Comparison of ENCODE assay signal across 1 cellular context in the genomic region with DNA sequence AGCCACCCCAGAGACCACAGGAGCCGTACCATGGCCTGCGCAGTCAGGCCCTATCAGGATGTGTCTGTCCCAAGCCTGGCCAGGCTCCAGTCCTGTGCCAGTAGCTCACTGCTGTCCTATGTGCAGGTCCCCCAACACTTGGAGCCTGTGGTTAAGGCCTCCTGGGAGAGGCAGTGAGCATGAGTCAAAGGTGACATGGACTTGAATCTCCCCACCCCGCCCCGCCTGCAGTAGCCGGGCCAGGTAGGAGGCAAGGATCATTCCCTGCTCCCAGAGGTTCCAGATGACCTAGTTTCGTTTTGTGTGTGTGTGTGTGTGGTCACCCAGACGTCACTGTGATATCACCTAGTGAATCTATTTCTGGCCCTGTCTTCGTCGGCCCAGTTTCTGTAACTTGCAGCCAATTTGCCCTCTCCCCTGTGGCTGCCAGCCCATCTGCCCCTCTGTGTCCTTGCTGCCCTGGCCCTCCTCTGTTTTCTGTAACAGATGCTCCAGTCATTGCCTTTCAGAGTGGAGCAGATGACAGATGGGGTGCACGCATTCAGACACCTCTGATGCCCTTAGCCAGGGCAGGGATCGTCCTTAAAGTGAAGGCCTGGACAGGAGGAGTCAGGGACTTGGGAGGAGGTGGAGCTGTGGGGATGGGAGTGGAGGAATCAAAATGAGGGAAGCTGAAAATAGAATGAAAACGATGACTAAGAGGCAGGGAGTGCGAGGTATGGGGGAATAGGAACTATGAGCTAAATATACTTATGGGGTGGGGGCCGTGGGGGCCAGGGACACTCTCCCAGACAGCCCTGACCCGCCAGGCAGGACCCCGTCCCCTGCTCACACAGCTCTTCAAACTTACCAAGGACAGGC.
TF ChIP-seq lines count a peak whose summit lies in the region.

No MANE protein-coding gene starts in this region.

TF ChIP-seq in HepG2, 621 proteins besides CTCF, POLR2A, EP300 and RAD21 (continued from another document):
- TF ChIP-seq, protein P1, sequence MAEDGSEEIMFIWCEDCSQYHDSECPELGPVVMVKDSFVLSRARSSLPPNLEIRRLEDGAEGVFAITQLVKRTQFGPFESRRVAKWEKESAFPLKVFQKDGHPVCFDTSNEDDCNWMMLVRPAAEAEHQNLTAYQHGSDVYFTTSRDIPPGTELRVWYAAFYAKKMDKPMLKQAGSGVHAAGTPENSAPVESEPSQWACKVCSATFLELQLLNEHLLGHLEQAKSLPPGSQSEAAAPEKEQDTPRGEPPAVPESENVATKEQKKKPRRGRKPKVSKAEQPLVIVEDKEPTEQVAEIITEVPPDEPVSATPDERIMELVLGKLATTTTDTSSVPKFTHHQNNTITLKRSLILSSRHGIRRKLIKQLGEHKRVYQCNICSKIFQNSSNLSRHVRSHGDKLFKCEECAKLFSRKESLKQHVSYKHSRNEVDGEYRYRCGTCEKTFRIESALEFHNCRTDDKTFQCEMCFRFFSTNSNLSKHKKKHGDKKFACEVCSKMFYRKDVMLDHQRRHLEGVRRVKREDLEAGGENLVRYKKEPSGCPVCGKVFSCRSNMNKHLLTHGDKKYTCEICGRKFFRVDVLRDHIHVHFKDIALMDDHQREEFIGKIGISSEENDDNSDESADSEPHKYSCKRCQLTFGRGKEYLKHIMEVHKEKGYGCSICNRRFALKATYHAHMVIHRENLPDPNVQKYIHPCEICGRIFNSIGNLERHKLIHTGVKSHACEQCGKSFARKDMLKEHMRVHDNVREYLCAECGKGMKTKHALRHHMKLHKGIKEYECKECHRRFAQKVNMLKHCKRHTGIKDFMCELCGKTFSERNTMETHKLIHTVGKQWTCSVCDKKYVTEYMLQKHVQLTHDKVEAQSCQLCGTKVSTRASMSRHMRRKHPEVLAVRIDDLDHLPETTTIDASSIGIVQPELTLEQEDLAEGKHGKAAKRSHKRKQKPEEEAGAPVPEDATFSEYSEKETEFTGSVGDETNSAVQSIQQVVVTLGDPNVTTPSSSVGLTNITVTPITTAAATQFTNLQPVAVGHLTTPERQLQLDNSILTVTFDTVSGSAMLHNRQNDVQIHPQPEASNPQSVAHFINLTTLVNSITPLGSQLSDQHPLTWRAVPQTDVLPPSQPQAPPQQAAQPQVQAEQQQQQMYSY (CRISPR knock-in tag; IDR thresholded peaks at IDR 0.05): peak; percentile 66; the same call in 1 of the 2 replicates
- TF ChIP-seq ATF4 (CRISPR knock-in tag; IDR thresholded peaks at IDR 0.05): no peak
- no peak for TF ChIP-seq RCOR2 (CRISPR knock-in tag; IDR thresholded peaks at IDR 0.05)
- TF ChIP-seq SMARCE1 (IDR thresholded peaks at IDR 0.05; ENCODE audit: borderline replicate concordance): no peak
- no peak for TF ChIP-seq ZBTB1 (CRISPR knock-in tag; IDR thresholded peaks at IDR 0.05; ENCODE audit: borderline replicate concordance)
- TF ChIP-seq SALL1 (CRISPR knock-in tag; IDR thresholded peaks at IDR 0.05): peak; percentile 19; the same call in 1 of the 2 replicates
- 0 out of 2 replicates have a peak, but pooled peaks have one; percentile 43 for TF ChIP-seq ZFP41 (CRISPR knock-in tag; IDR thresholded peaks at IDR 0.05; ENCODE audit: borderline replicate concordance)
- TF ChIP-seq, protein P2, sequence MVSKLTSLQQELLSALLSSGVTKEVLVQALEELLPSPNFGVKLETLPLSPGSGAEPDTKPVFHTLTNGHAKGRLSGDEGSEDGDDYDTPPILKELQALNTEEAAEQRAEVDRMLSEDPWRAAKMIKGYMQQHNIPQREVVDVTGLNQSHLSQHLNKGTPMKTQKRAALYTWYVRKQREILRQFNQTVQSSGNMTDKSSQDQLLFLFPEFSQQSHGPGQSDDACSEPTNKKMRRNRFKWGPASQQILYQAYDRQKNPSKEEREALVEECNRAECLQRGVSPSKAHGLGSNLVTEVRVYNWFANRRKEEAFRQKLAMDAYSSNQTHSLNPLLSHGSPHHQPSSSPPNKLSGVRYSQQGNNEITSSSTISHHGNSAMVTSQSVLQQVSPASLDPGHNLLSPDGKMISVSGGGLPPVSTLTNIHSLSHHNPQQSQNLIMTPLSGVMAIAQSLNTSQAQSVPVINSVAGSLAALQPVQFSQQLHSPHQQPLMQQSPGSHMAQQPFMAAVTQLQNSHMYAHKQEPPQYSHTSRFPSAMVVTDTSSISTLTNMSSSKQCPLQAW (CRISPR knock-in tag; IDR thresholded peaks at IDR 0.05): no peak; the same call in 1 of the 2 replicates
- TF ChIP-seq, protein P3, sequence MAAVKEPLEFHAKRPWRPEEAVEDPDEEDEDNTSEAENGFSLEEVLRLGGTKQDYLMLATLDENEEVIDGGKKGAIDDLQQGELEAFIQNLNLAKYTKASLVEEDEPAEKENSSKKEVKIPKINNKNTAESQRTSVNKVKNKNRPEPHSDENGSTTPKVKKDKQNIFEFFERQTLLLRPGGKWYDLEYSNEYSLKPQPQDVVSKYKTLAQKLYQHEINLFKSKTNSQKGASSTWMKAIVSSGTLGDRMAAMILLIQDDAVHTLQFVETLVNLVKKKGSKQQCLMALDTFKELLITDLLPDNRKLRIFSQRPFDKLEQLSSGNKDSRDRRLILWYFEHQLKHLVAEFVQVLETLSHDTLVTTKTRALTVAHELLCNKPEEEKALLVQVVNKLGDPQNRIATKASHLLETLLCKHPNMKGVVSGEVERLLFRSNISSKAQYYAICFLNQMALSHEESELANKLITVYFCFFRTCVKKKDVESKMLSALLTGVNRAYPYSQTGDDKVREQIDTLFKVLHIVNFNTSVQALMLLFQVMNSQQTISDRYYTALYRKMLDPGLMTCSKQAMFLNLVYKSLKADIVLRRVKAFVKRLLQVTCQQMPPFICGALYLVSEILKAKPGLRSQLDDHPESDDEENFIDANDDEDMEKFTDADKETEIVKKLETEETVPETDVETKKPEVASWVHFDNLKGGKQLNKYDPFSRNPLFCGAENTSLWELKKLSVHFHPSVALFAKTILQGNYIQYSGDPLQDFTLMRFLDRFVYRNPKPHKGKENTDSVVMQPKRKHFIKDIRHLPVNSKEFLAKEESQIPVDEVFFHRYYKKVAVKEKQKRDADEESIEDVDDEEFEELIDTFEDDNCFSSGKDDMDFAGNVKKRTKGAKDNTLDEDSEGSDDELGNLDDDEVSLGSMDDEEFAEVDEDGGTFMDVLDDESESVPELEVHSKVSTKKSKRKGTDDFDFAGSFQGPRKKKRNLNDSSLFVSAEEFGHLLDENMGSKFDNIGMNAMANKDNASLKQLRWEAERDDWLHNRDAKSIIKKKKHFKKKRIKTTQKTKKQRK (IDR thresholded peaks at IDR 0.05; ENCODE audit: low read length): no peak
- TF ChIP-seq ZNF331 (CRISPR knock-in tag; IDR thresholded peaks at IDR 0.05): no peak
- TF ChIP-seq ZFX (CRISPR knock-in tag; IDR thresholded peaks at IDR 0.05; ENCODE audit: low read depth): peak; percentile 40; the same call in 1 of the 2 replicates
- no peak for TF ChIP-seq MTF1 (CRISPR knock-in tag; IDR thresholded peaks at IDR 0.05)
- no peak for TF ChIP-seq AGO1 (IDR thresholded peaks at IDR 0.05; ENCODE audit: low read depth, low read length, poor library complexity, severe bottlenecking)
- TF ChIP-seq PHF21A (CRISPR knock-in tag; IDR thresholded peaks at IDR 0.05): peak; percentile 19; the same call in 1 of the 2 replicates
- peak; percentile 47; the same call in 1 of the 2 replicates for TF ChIP-seq ZFP91 (CRISPR knock-in tag; IDR thresholded peaks at IDR 0.05; ENCODE audit: borderline replicate concordance)
- TF ChIP-seq, protein P4, sequence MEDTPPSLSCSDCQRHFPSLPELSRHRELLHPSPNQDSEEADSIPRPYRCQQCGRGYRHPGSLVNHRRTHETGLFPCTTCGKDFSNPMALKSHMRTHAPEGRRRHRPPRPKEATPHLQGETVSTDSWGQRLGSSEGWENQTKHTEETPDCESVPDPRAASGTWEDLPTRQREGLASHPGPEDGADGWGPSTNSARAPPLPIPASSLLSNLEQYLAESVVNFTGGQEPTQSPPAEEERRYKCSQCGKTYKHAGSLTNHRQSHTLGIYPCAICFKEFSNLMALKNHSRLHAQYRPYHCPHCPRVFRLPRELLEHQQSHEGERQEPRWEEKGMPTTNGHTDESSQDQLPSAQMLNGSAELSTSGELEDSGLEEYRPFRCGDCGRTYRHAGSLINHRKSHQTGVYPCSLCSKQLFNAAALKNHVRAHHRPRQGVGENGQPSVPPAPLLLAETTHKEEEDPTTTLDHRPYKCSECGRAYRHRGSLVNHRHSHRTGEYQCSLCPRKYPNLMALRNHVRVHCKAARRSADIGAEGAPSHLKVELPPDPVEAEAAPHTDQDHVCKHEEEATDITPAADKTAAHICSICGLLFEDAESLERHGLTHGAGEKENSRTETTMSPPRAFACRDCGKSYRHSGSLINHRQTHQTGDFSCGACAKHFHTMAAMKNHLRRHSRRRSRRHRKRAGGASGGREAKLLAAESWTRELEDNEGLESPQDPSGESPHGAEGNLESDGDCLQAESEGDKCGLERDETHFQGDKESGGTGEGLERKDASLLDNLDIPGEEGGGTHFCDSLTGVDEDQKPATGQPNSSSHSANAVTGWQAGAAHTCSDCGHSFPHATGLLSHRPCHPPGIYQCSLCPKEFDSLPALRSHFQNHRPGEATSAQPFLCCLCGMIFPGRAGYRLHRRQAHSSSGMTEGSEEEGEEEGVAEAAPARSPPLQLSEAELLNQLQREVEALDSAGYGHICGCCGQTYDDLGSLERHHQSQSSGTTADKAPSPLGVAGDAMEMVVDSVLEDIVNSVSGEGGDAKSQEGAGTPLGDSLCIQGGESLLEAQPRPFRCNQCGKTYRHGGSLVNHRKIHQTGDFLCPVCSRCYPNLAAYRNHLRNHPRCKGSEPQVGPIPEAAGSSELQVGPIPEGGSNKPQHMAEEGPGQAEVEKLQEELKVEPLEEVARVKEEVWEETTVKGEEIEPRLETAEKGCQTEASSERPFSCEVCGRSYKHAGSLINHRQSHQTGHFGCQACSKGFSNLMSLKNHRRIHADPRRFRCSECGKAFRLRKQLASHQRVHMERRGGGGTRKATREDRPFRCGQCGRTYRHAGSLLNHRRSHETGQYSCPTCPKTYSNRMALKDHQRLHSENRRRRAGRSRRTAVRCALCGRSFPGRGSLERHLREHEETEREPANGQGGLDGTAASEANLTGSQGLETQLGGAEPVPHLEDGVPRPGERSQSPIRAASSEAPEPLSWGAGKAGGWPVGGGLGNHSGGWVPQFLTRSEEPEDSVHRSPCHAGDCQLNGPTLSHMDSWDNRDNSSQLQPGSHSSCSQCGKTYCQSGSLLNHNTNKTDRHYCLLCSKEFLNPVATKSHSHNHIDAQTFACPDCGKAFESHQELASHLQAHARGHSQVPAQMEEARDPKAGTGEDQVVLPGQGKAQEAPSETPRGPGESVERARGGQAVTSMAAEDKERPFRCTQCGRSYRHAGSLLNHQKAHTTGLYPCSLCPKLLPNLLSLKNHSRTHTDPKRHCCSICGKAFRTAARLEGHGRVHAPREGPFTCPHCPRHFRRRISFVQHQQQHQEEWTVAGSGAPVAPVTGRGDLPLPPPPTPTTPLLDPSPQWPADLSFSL (CRISPR knock-in tag; IDR thresholded peaks at IDR 0.05): no peak
- TF ChIP-seq, protein P5, sequence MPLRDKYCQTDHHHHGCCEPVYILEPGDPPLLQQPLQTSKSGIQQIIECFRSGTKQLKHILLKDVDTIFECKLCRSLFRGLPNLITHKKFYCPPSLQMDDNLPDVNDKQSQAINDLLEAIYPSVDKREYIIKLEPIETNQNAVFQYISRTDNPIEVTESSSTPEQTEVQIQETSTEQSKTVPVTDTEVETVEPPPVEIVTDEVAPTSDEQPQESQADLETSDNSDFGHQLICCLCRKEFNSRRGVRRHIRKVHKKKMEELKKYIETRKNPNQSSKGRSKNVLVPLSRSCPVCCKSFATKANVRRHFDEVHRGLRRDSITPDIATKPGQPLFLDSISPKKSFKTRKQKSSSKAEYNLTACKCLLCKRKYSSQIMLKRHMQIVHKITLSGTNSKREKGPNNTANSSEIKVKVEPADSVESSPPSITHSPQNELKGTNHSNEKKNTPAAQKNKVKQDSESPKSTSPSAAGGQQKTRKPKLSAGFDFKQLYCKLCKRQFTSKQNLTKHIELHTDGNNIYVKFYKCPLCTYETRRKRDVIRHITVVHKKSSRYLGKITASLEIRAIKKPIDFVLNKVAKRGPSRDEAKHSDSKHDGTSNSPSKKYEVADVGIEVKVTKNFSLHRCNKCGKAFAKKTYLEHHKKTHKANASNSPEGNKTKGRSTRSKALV (CRISPR knock-in tag; IDR thresholded peaks at IDR 0.05): no peak
- peak; percentile 28; the same call in 1 of the 2 replicates for TF ChIP-seq ZFY (CRISPR knock-in tag; IDR thresholded peaks at IDR 0.05)
- no peak for TF ChIP-seq ZNF605 (CRISPR knock-in tag; IDR thresholded peaks at IDR 0.05)
- no peak for TF ChIP-seq ZNF792 (CRISPR knock-in tag; IDR thresholded peaks at IDR 0.05)
- TF ChIP-seq JUND (CRISPR knock-in tag; IDR thresholded peaks at IDR 0.05): 0 out of 2 replicates have a peak, but pooled peaks have one; percentile 21
- no peak for TF ChIP-seq ZSCAN25 (CRISPR knock-in tag; IDR thresholded peaks at IDR 0.05)
- TF ChIP-seq ZNF562 (CRISPR knock-in tag; IDR thresholded peaks at IDR 0.05; ENCODE audit: borderline replicate concordance): no peak
- TF ChIP-seq ZNF280B (CRISPR knock-in tag; IDR thresholded peaks at IDR 0.05; ENCODE audit: borderline replicate concordance): no peak
